In the genomic region with DNA sequence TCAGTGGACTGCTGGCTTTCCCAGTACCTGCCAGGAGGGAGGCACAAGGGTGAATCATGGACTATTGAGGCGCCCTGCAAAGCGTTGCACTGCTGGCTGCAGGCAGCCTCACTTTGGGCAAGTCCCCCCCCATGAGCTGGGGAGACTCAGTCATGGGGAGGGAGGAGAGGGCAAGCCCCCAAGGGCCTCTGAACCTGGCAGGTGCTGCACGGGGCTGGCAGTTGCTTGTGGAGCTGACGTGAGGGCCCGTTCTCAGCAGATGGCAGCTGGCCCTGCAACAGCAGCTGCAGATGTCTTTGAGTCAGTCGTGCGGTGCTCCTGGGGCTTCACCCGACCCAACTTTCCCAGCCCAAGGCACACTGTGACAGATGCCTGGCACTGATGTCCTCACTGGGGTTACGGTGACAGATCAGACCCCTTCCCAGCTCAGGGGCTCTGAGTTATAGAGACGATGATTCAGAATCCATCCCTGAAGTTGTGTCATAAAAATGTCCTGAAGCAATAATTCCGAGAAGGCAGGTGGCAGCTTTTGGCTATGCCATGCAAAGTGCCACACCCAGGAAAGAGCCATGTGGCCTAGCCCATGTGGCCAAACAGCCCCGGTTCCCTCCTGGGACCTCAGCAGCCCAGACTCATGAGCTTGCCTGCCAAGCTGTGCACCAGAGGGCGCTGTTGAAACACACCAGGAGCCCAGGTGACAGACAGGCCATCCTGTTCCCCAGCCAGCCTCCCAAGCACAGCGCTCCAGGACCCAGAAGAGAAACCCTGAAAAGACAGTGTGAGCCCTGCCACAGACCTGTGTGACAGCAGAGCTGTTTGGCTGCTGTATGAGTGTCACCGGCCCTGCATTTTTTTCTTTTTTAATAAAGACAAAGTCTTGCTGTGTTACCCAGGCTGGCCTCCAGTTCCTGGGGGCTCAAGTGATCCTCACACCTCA, we compare ENCODE assay signal across 1 cellular context.
TF ChIP-seq lines count a peak whose summit lies in the region.

No MANE protein-coding gene starts in this region.

TF ChIP-seq in K562, 482 proteins besides CTCF, POLR2A, EP300 and RAD21 (continued from another document):
- TF ChIP-seq, protein P1, sequence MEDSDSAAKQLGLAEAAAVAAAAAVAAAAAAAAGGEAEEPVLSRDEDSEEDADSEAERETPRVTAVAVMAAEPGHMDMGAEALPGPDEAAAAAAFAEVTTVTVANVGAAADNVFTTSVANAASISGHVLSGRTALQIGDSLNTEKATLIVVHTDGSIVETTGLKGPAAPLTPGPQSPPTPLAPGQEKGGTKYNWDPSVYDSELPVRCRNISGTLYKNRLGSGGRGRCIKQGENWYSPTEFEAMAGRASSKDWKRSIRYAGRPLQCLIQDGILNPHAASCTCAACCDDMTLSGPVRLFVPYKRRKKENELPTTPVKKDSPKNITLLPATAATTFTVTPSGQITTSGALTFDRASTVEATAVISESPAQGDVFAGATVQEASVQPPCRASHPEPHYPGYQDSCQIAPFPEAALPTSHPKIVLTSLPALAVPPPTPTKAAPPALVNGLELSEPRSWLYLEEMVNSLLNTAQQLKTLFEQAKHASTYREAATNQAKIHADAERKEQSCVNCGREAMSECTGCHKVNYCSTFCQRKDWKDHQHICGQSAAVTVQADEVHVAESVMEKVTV (CRISPR knock-in tag; IDR thresholded peaks at IDR 0.05) = peak; percentile 65
- no peak for TF ChIP-seq ATF7 (IDR thresholded peaks at IDR 0.05)
- no peak for TF ChIP-seq THRAP3 (IDR thresholded peaks at IDR 0.05; ENCODE audit: borderline replicate concordance)
- TF ChIP-seq BCOR (IDR thresholded peaks at IDR 0.05) = no peak
- TF ChIP-seq POLR2B (IDR thresholded peaks at IDR 0.05; ENCODE audit: low read depth, partially characterized antibody) = no peak
- TF ChIP-seq SMAD3 (CRISPR knock-in tag; conservative IDR thresholded peaks at IDR 0.05) = no peak
- TF ChIP-seq MCM5 (IDR thresholded peaks at IDR 0.05; ENCODE audit: low read depth) = no peak
- no peak for TF ChIP-seq SNRNP70 (optimal IDR thresholded peaks at IDR 0.05; ENCODE audit: low read depth, low read length)
- no peak for TF ChIP-seq ZNF23 (CRISPR knock-in tag; IDR thresholded peaks at IDR 0.05)
- TF ChIP-seq ZEB2 (IDR thresholded peaks at IDR 0.05) = no peak
- TF ChIP-seq, protein P2, sequence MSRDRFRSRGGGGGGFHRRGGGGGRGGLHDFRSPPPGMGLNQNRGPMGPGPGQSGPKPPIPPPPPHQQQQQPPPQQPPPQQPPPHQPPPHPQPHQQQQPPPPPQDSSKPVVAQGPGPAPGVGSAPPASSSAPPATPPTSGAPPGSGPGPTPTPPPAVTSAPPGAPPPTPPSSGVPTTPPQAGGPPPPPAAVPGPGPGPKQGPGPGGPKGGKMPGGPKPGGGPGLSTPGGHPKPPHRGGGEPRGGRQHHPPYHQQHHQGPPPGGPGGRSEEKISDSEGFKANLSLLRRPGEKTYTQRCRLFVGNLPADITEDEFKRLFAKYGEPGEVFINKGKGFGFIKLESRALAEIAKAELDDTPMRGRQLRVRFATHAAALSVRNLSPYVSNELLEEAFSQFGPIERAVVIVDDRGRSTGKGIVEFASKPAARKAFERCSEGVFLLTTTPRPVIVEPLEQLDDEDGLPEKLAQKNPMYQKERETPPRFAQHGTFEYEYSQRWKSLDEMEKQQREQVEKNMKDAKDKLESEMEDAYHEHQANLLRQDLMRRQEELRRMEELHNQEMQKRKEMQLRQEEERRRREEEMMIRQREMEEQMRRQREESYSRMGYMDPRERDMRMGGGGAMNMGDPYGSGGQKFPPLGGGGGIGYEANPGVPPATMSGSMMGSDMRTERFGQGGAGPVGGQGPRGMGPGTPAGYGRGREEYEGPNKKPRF (IDR thresholded peaks at IDR 0.05; ENCODE audit: low read depth, low read length) = no peak
- TF ChIP-seq ADNP (tag; IDR thresholded peaks at IDR 0.05) = no peak
- no peak for TF ChIP-seq BACH1 (tag; IDR thresholded peaks at IDR 0.05)
- TF ChIP-seq TCF7 (IDR thresholded peaks at IDR 0.05; ENCODE audit: borderline replicate concordance) = no peak
- no peak for TF ChIP-seq GABPA (tag; conservative IDR thresholded peaks at IDR 0.05; ENCODE audit: low read depth)
